In genomic region chr3:141763088-141763750, GRCh38 we compare ENCODE assay signal across 18 cellular contexts. TPM values are rescaled to one million over a fixed set of nuclear protein-coding genes. Genes with fewer than 3 reads are reported as not detected.
"Had no signal": no experiment of that assay in that cellular context is flagged by ENCODE, and none has a peak within 500 bp of the region (broad histone marks: within the 10 kb centered on the region; RNA-seq: fewer than 3 reads in every experiment).

A gene with protein sequence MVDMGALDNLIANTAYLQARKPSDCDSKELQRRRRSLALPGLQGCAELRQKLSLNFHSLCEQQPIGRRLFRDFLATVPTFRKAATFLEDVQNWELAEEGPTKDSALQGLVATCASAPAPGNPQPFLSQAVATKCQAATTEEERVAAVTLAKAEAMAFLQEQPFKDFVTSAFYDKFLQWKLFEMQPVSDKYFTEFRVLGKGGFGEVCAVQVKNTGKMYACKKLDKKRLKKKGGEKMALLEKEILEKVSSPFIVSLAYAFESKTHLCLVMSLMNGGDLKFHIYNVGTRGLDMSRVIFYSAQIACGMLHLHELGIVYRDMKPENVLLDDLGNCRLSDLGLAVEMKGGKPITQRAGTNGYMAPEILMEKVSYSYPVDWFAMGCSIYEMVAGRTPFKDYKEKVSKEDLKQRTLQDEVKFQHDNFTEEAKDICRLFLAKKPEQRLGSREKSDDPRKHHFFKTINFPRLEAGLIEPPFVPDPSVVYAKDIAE (N-terminal part only) (plus strand): TSS chr3:141763408. CDS start chr3:141778285, 14,877 bp downstream.

- H3K4me3 Mint-ChIP-seq: activated CD8-positive, alpha-beta T cell treated with anti-CD3 and anti-CD28 coated beads, Interleukin-2, amount 10 ng/mL, durations not matched to agents 7 days and 5 days; mesothelial cell of epicardium; naive B cell; stimulated activated memory B cell treated with anti-CD40 and anti-IgM and Interleukin-4, amounts not matched to agents 10 μg/mL and 1 μg/mL and 100 μg/mL, for 72 hours had no signal

- H3K27me3 ChIP-seq: ascending aorta, heart right ventricle, tibial artery, uterus had no signal

- H3K27me3 Mint-ChIP-seq: naive B cell; progenitor cell of endocrine pancreas; stimulated activated memory B cell treated with anti-CD40 and anti-IgM and Interleukin-4, amounts not matched to agents 10 μg/mL and 1 μg/mL and 100 μg/mL, for 72 hours had no signal

- H3K9me3 Mint-ChIP-seq: mesothelial cell of epicardium; naive B cell; stimulated activated memory B cell treated with anti-CD40 and anti-IgM and Interleukin-4, amounts not matched to agents 10 μg/mL and 1 μg/mL and 100 μg/mL, for 72 hours had no signal

- H3K9me3 ChIP-seq: ascending aorta, heart right ventricle, tibial artery, uterus had no signal

- H3K4me1 ChIP-seq: ascending aorta, heart right ventricle, tibial artery, uterus had no signal

- H3K36me3 Mint-ChIP-seq: mesothelial cell of epicardium, naive B cell had no signal

- H3K36me3 ChIP-seq: ascending aorta, heart right ventricle, tibial artery, uterus had no signal

- H3K4me3 ChIP-seq: ascending aorta, heart right ventricle, tibial artery, uterus had no signal

- DNase-seq: activated CD8-positive, alpha-beta memory T cell treated with anti-CD3 and anti-CD28 coated beads, Interleukin-2, amount 50 U/mL, for 48 hours; activated CD8-positive, alpha-beta T cell treated with anti-CD3 and anti-CD28 coated beads, Interleukin-2, amount 10 ng/mL, durations not matched to agents 7 days and 5 days; activated naive CD4-positive, alpha-beta T cell; foreskin melanocyte; heart right ventricle; naive B cell; nucleus accumbens; right cardiac atrium; stimulated activated CD4-positive, alpha-beta T cell treated with anti-CD3 and anti-CD28 coated beads, Interleukin-1b, Interleukin-23, amount 100 ng/mL, for 48 hours; tibial artery; uterus had no signal

- H3K4me1 Mint-ChIP-seq: mesothelial cell of epicardium; naive B cell; stimulated activated memory B cell treated with anti-CD40 and anti-IgM and Interleukin-4, amounts not matched to agents 10 μg/mL and 1 μg/mL and 100 μg/mL, for 72 hours had no signal

- ATAC-seq: activated CD8-positive, alpha-beta T cell treated with anti-CD3 and anti-CD28 coated beads, Interleukin-2, amount 10 ng/mL, durations not matched to agents 7 days and 5 days; heart right ventricle; right cardiac atrium; stimulated activated memory B cell treated with anti-CD40 and anti-IgM and Interleukin-4, amounts not matched to agents 10 μg/mL and 1 μg/mL and 100 μg/mL, for 72 hours had no signal

- H3K27ac Mint-ChIP-seq: activated CD8-positive, alpha-beta T cell treated with anti-CD3 and anti-CD28 coated beads, Interleukin-2, amount 10 ng/mL, durations not matched to agents 7 days and 5 days; mesothelial cell of epicardium; progenitor cell of endocrine pancreas; stimulated activated memory B cell treated with anti-CD40 and anti-IgM and Interleukin-4, amounts not matched to agents 10 μg/mL and 1 μg/mL and 100 μg/mL, for 72 hours had no signal

- H3K27ac ChIP-seq: ascending aorta, heart right ventricle, tibial artery, uterus had no signal

RNA-seq across cellular contexts. Expression of the gene that starts here (rescaled TPM):
- total RNA-seq: activated CD8-positive, alpha-beta T cell treated with anti-CD3 and anti-CD28 coated beads, Interleukin-2, amount 10 ng/mL, durations not matched to agents 7 days and 5 days; ascending aorta; bronchial epithelial cell; kidney epithelial cell; mesothelial cell of epicardium; right cardiac atrium had no signal
- polyA plus RNA-seq: liver, right cardiac atrium had no signal
